In genomic region chr20:40233401-40233800, GRCh38 we compare ENCODE assay signal across 15 cellular contexts.
"Had no signal": no experiment of that assay in that cellular context is flagged by ENCODE, and none has a peak within 500 bp of the region (broad histone marks: within the 10 kb centered on the region; RNA-seq: fewer than 3 reads in every experiment).

No MANE protein-coding gene starts in this region.

- H3K36me3 ChIP-seq: lower lobe of right lung, right lobe of liver, tibial artery, uterus had no signal

- H3K4me3 ChIP-seq: lower lobe of right lung, right lobe of liver, tibial artery, uterus had no signal

- ATAC-seq: activated naive CD4-positive, alpha-beta T cell treated with anti-CD3 and anti-CD28 coated beads, Interleukin-2, amount 50 U/mL, for 72 hours; activated T-cell treated with anti-CD3 and anti-CD28 coated beads, Interleukin-2, amount 50 U/mL, for 72 hours; lower lobe of right lung; right lobe of liver had no signal

- H3K27me3 ChIP-seq: right lobe of liver, tibial artery, uterus had no signal

- DNase-seq: activated CD4-positive, alpha-beta T cell treated with anti-CD3 and anti-CD28 coated beads, Interleukin-2, amount 10 ng/mL, durations not matched to agents 24 days and 14 days; activated CD4-positive, CD25-positive, alpha-beta regulatory T cell; activated CD8-positive, alpha-beta memory T cell treated with anti-CD3 and anti-CD28 coated beads, Interleukin-2, amount 50 U/mL, for 48 hours; activated gamma-delta T cell; activated T-cell treated with anti-CD3 and anti-CD28 coated beads, Interleukin-2, amount 50 U/mL, for 72 hours; amniotic stem cell; caudate nucleus; hypothalamus; kidney glomerular epithelial cell; lower lobe of right lung; right lobe of liver; stimulated activated CD4-positive, alpha-beta T cell treated with anti-CD3 and anti-CD28 coated beads, Interleukin-1b, Interleukin-23, amount 100 ng/mL, for 48 hours; tibial artery; uterus had no signal

- H3K27ac ChIP-seq: lower lobe of right lung, right lobe of liver, tibial artery, uterus had no signal

- H3K4me1 ChIP-seq: lower lobe of right lung, right lobe of liver, tibial artery, uterus had no signal

- H3K9me3 ChIP-seq: lower lobe of right lung, right lobe of liver, tibial artery, uterus had no signal
